30 cellular contexts compared by ENCODE assay signal in the genomic region with DNA sequence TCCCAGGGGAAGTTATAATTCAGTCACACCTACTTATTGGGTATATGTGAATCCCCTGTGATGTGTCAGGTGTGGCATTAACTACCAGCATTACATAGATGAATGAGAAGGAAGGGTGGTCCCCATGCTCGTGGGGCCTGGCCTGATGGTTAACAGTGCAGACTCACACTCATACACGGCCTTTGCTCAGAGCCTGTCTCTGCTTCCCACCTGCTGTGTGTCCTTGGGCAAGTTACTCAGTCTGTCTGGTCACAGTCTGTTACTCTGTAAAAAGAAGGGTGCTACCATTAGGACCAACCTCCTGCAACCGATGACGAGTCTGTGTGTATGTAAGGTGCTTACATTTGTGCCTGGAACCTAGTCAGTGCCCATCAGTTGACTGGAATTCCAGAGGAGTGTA. TPM values are rescaled to one million over a fixed set of nuclear protein-coding genes. Genes with fewer than 3 reads are reported as not detected.
A peak's percentile ranks its signal among the peaks of the same experiment; 100 is the strongest.
DNase-seq lines count a peak whose midpoint lies in the region; ATAC-seq, FAIRE-seq and TF ChIP-seq lines count a peak whose summit lies in the region.
"Had no signal": no experiment of that assay in that cellular context is flagged by ENCODE, and none has a peak within 500 bp of the region (broad histone marks: within the 10 kb centered on the region; RNA-seq: fewer than 3 reads in every experiment).

No MANE protein-coding gene starts in this region.

- FAIRE-seq in HepG2 (lab: Jason Lieb, UNC) = no peak
- FAIRE-seq: GM12878, H54, pancreas had no signal

- 87% methylated on average over 4 of the region's 4 CpGs for WGBS in HepG2 (ENCODE audit: low lambda C conversion rate)
- 100% methylated on average over 2 of the region's 4 CpGs for WGBS in right lobe of liver (ENCODE audit: insufficient coverage, low coverage, low lambda C conversion rate, missing lambda C conversion rate)

- intact Hi-C loops in HepG2 (cut with micrococcal nuclease; ENCODE audit: unreplicated experiment) = no loop called here
- intact Hi-C loops in right lobe of liver (cut with DNase I) = no loop called here

- peaks cover 47 to 89% of the 10 kb centered on the region in 2 experiments for H3K36me3 ChIP-seq in HepG2 (replicated peaks in 1 of 2; ENCODE audit: control insufficient read depth in 1 of 2, insufficient read depth in 2 of 2, low read length in 2 of 2)
- peaks cover 11 to 73% (median 28%) of the 10 kb centered on the region in 4 donors for H3K36me3 ChIP-seq in right lobe of liver

- H3K4me1 ChIP-seq in HepG2 (ENCODE audit: insufficient read depth, low read length) (peaks cover 11% of the 10 kb centered on the region), right lobe of liver (peaks cover 0 to 35% (median 12%) of the 10 kb centered on the region in 4 donors)
- H3K4me1 ChIP-seq: ascending aorta; BLaER1 treated with 17β-estradiol and CSF1 and Interleukin-3, amounts not matched to agents 10 nM and 100 nM; colonic mucosa; neural progenitor cell had no signal

- in situ Hi-C loops in HepG2 (cut with HindIII; ENCODE audit: extremely low pct_ligation_motif_present, low pct_unique_long_range_greater_than_20kb) = no loop called here

- H4K20me1 ChIP-seq in HepG2 (ENCODE audit: insufficient read depth, low read length) = peaks cover 29% of the 10 kb centered on the region

- H3K36me3 Mint-ChIP-seq in activated naive CD8-positive, alpha-beta T cell treated with anti-CD3 and anti-CD28 coated beads for 36 hours = peaks cover 41% of the 10 kb centered on the region

- peaks cover 23% of the 10 kb centered on the region for H3K4me1 Mint-ChIP-seq in activated naive CD8-positive, alpha-beta T cell treated with anti-CD3 and anti-CD28 coated beads for 36 hours
- H3K4me1 Mint-ChIP-seq in stimulated activated naive CD8-positive, alpha-beta T cell treated with anti-CD3 and anti-CD28 coated beads, Interleukin-15, amount 100 ng/mL, for 72 hours = peaks cover 19% of the 10 kb centered on the region
- H3K4me1 Mint-ChIP-seq: neural progenitor cell had no signal

- H3K27ac ChIP-seq in HepG2 (ENCODE audit: extremely low read length, insufficient read depth, low read length) = no peak overlapping the region
- H3K27ac ChIP-seq in right lobe of liver = no peak overlapping the region
- H3K27ac ChIP-seq: ascending aorta; BLaER1 treated with 17β-estradiol and CSF1 and Interleukin-3, amounts not matched to agents 10 nM and 100 nM; cardiac muscle cell; colonic mucosa; neural progenitor cell; pancreas; tibial nerve had no signal

- H3K27me3 Mint-ChIP-seq in activated naive CD8-positive, alpha-beta T cell treated with anti-CD3 and anti-CD28 coated beads for 36 hours = no peaks in the 10 kb centered on the region
- no peaks in the 10 kb centered on the region for H3K27me3 Mint-ChIP-seq in stimulated activated naive CD8-positive, alpha-beta T cell treated with anti-CD3 and anti-CD28 coated beads, Interleukin-15, amount 100 ng/mL, for 72 hours
- H3K27me3 Mint-ChIP-seq: activated naive CD8-positive, alpha-beta T cell treated with anti-CD3 and anti-CD28 coated beads, Interleukin-2, amount 10 ng/mL, durations not matched to agents 7 days and 5 days had no signal

- no peak overlapping the region for H3K4me3 Mint-ChIP-seq in activated naive CD8-positive, alpha-beta T cell treated with anti-CD3 and anti-CD28 coated beads for 36 hours
- H3K4me3 Mint-ChIP-seq in stimulated activated naive CD8-positive, alpha-beta T cell treated with anti-CD3 and anti-CD28 coated beads, Interleukin-15, amount 100 ng/mL, for 72 hours = no peak overlapping the region
- H3K4me3 Mint-ChIP-seq: activated naive CD8-positive, alpha-beta T cell treated with anti-CD3 and anti-CD28 coated beads, Interleukin-2, amount 10 ng/mL, durations not matched to agents 7 days and 5 days; immature natural killer cell; neural progenitor cell; T-helper 1 cell treated with Interleukin-12 subunit alpha and Interleukin-12 subunit beta and Interleukin-4 antibody, amounts not matched to agents 30 μg/mL and 1 μg/mL, for 36 hours had no signal

- peak overlapping the region; percentile 35 for H3K27ac Mint-ChIP-seq in activated naive CD8-positive, alpha-beta T cell treated with anti-CD3 and anti-CD28 coated beads for 36 hours
- peak overlapping the region; percentile 49 to 78 for H3K27ac Mint-ChIP-seq in stimulated activated naive CD8-positive, alpha-beta T cell treated with anti-CD3 and anti-CD28 coated beads, Interleukin-15, amount 100 ng/mL, for 72 hours
- H3K27ac Mint-ChIP-seq: activated naive CD8-positive, alpha-beta T cell treated with anti-CD3 and anti-CD28 coated beads, Interleukin-2, amount 10 ng/mL, durations not matched to agents 7 days and 5 days; neural progenitor cell; T-helper 1 cell treated with Interleukin-12 subunit alpha and Interleukin-12 subunit beta and Interleukin-4 antibody, amounts not matched to agents 30 μg/mL and 1 μg/mL, for 36 hours had no signal

- POLR2A ChIA-PET in HepG2 (lab: Yijun Ruan, JAX) = no interaction called here

- H2AFZ ChIP-seq in HepG2 (ENCODE audit: low read length) = no peak overlapping the region
- H2AFZ ChIP-seq: neural progenitor cell had no signal

- DNase-seq in HepG2 (ENCODE audit: low spot score) = no peak
- no peak for DNase-seq in right lobe of liver
- DNase-seq in activated naive CD8-positive, alpha-beta T cell treated with anti-CD3 and anti-CD28 coated beads for 36 hours = no peak
- DNase-seq in mesenteric fat pad (ENCODE audit: low spot score) = peak; percentile 37
- DNase-seq in stimulated activated naive CD8-positive, alpha-beta T cell treated with anti-CD3 and anti-CD28 coated beads, Interleukin-15, amount 100 ng/mL, for 72 hours = no peak
- DNase-seq in AML-193 (lab: John Stamatoyannopoulos, UW) = no peak
- DNase-seq in activated CD4-positive, CD25-positive, alpha-beta regulatory T cell treated with anti-CD3 and anti-CD28 coated beads, Interleukin-2, amount 50 U/mL, for 72 hours = no peak
- DNase-seq: activated naive CD8-positive, alpha-beta T cell treated with anti-CD3 and anti-CD28 coated beads, Interleukin-2, amount 10 ng/mL, durations not matched to agents 7 days and 5 days; activated T-cell treated with anti-CD3 and anti-CD28 coated beads for 4 hours; colonic mucosa; effector CD4-positive, alpha-beta T cell; erythroblast; immature natural killer cell; KBM-7; left colon; NCI-H2029; NCI-H2227 treated with DMSO at 0.1 percent for 48 hours; Right ventricle myocardium superior; stimulated activated CD4-positive, alpha-beta T cell treated with anti-CD3 and anti-CD28 coated beads, Interleukin-1b, Interleukin-23, amount 100 ng/mL, for 48 hours had no signal

- no peak overlapping the region for H3K4me2 ChIP-seq in HepG2 (ENCODE audit: low read depth, low read length)
- H3K4me2 ChIP-seq: BLaER1 treated with 17β-estradiol and CSF1 and Interleukin-3, amounts not matched to agents 10 nM and 100 nM; neural progenitor cell; smooth muscle cell had no signal

- TF ChIP-seq POLR2A in HepG2 (IDR thresholded peaks at IDR 0.05; ENCODE audit: insufficient read depth in 1 of 2, low read depth in 2 of 2, low read length in 2 of 2) (no peak), right lobe of liver (IDR thresholded peaks at IDR 0.05) (no peak)

- no peak for TF ChIP-seq CTCF in HepG2 (CRISPR knock-in tag; IDR thresholded peaks at IDR 0.05)
- no peak for TF ChIP-seq CTCF in right lobe of liver (IDR thresholded peaks at IDR 0.05)

- TF ChIP-seq EP300 in HepG2 (IDR thresholded peaks at IDR 0.05; ENCODE audit: low read depth in 2 of 2, low read length in 2 of 2) (no peak), HepG2 (CRISPR knock-in tag; IDR thresholded peaks at IDR 0.05; ENCODE audit: borderline replicate concordance) (no peak)

- H3K9me3 ChIP-seq in HepG2 (ENCODE audit: low read length) (no peaks in the 10 kb centered on the region), right lobe of liver (no peaks in the 10 kb centered on the region)
- H3K9me3 ChIP-seq: ascending aorta; BLaER1 treated with 17β-estradiol and CSF1 and Interleukin-3, amounts not matched to agents 10 nM and 100 nM; colonic mucosa; pancreas; tibial nerve had no signal

- no peak overlapping the region for H3K9ac ChIP-seq in HepG2 (ENCODE audit: insufficient read depth, low read depth, low read length)
- H3K9ac ChIP-seq: BLaER1 treated with 17β-estradiol and CSF1 and Interleukin-3, amounts not matched to agents 10 nM and 100 nM; neural progenitor cell had no signal

- H3K4me3 ChIP-seq in HepG2 (replicated peaks in 1 of 3; ENCODE audit: insufficient read depth in 1 of 3, low read depth in 2 of 3, low read length in 3 of 3) (no peak overlapping the region), right lobe of liver (no peak overlapping the region)
- H3K4me3 ChIP-seq: ascending aorta; BLaER1 treated with 17β-estradiol and CSF1 and Interleukin-3, amounts not matched to agents 10 nM and 100 nM; cardiac muscle cell; colonic mucosa; GM12878; neural progenitor cell; pancreas; smooth muscle cell; tibial nerve had no signal

- peaks cover 43% of the 10 kb centered on the region for H3K79me2 ChIP-seq in HepG2 (ENCODE audit: insufficient read depth, low read length)

- BruUV-seq in HepG2 (replicated peaks; lab: Mats Ljungman, UMichigan) = no TSS peak

- no peaks in the 10 kb centered on the region for H3K9me3 Mint-ChIP-seq in activated naive CD8-positive, alpha-beta T cell treated with anti-CD3 and anti-CD28 coated beads for 36 hours
- H3K9me3 Mint-ChIP-seq in stimulated activated naive CD8-positive, alpha-beta T cell treated with anti-CD3 and anti-CD28 coated beads, Interleukin-15, amount 100 ng/mL, for 72 hours = no peaks in the 10 kb centered on the region
- H3K9me3 Mint-ChIP-seq: activated naive CD8-positive, alpha-beta T cell treated with anti-CD3 and anti-CD28 coated beads, Interleukin-2, amount 10 ng/mL, durations not matched to agents 7 days and 5 days; immature natural killer cell; neural progenitor cell; T-helper 1 cell treated with Interleukin-12 subunit alpha and Interleukin-12 subunit beta and Interleukin-4 antibody, amounts not matched to agents 30 μg/mL and 1 μg/mL, for 36 hours had no signal

- TF ChIP-seq RAD21 in HepG2 (CRISPR knock-in tag; IDR thresholded peaks at IDR 0.05) = no peak

- H3K27me3 ChIP-seq in HepG2 (ENCODE audit: control insufficient read depth in 1 of 2, insufficient read depth in 2 of 2, low read length in 2 of 2) (no peaks in the 10 kb centered on the region), right lobe of liver (no peaks in the 10 kb centered on the region)
- H3K27me3 ChIP-seq: ascending aorta; BLaER1 treated with 17β-estradiol and CSF1 and Interleukin-3, amounts not matched to agents 10 nM and 100 nM; cardiac muscle cell; colonic mucosa; neural progenitor cell; pancreas; tibial nerve had no signal

- CTCF ChIA-PET in HepG2 (lab: Yijun Ruan, JAX; ENCODE audit: low intra/inter-chr PET ratio, low total read pairs) = no interaction called here

- no peak for ATAC-seq in HepG2
- no peak for ATAC-seq in right lobe of liver
- no peak for ATAC-seq in stimulated activated naive CD8-positive, alpha-beta T cell treated with anti-CD3 and anti-CD28 coated beads, Interleukin-15, amount 100 ng/mL, for 72 hours
- ATAC-seq: GM12878, left colon, pancreas, SK-N-SH treated with all-trans-retinoic acid at 6 μM for 48 hours had no signal

RNA-seq across cellular contexts. Expression of gene SAFB, which starts 23.8 kb away (rescaled TPM):
- 28.4 and 43.4 TPM in 2 replicates for total RNA-seq in HepG2 (2016; rRNA removed; fragmentation: Illumina TruSeq; extraction: Trizol)
- total RNA-seq in HepG2 (2016; cell fraction: cytosol; rRNA removed; fragmentation: Illumina TruSeq; extraction: Trizol; ENCODE audit: low read depth) = 14.7 and 17.5 TPM in 2 replicates
- 31.2 and 39.6 TPM in 2 replicates for total RNA-seq in HepG2 (2016; cell fraction: insoluble cytoplasmic fraction; rRNA removed; fragmentation: Illumina TruSeq; extraction: Trizol)
- 15.8 and 15.9 TPM in 2 replicates for total RNA-seq in HepG2 (2016; cell fraction: membrane; rRNA removed; fragmentation: Illumina TruSeq; extraction: Trizol)
- total RNA-seq in HepG2 (2016; cell fraction: nucleus; rRNA removed; fragmentation: Illumina TruSeq; extraction: Trizol) = 52.0 and 55.7 TPM in 2 replicates
- polyA plus RNA-seq in HepG2 (2011; rRNA removed) = 21.0 and 27.2 TPM in 2 replicates
- 25.0 and 48.1 TPM in 2 replicates for polyA plus RNA-seq in HepG2 (2011; cell fraction: cytosol; rRNA removed)
- polyA plus RNA-seq in HepG2 (2011; cell fraction: nucleus; rRNA removed) = 153 and 157 TPM in 2 replicates
- polyA plus RNA-seq in HepG2 (2012) = 55.4 and 72.9 TPM in 2 replicates
- 3.6 and 3.8 TPM in 2 replicates for polyA plus RNA-seq in HepG2 (2016; cell fraction: cytosol; fragmentation: Illumina TruSeq; extraction: Trizol; ENCODE audit: low read depth)
- polyA plus RNA-seq in HepG2 (2016; cell fraction: insoluble cytoplasmic fraction; fragmentation: Illumina TruSeq; extraction: Trizol; ENCODE audit: low read depth) = 67.5 and 86.2 TPM in 2 replicates
- 6.0 and 7.3 TPM in 2 replicates for polyA plus RNA-seq in HepG2 (2016; cell fraction: membrane; fragmentation: Illumina TruSeq; extraction: Trizol; ENCODE audit: low read depth)
- 107 and 108 TPM in 2 replicates for polyA plus RNA-seq in HepG2 (2016; cell fraction: nucleus; fragmentation: Illumina TruSeq; extraction: Trizol; ENCODE audit: insufficient read depth, low read depth)
- polyA minus RNA-seq in HepG2 (2011; rRNA and poly(A)+ RNA removed; ENCODE audit: low replicate concordance) = 19.3 and 26.4 TPM in 2 replicates
- 31.4 and 31.7 TPM in 2 replicates for polyA minus RNA-seq in HepG2 (2011; cell fraction: cytosol; rRNA and poly(A)+ RNA removed)
- 66.7 and 69.6 TPM in 2 replicates for polyA minus RNA-seq in HepG2 (2011; cell fraction: nucleus; rRNA and poly(A)+ RNA removed)
- total RNA-seq in right lobe of liver = 10 to 100 TPM; 31.2 to 45.7 (median 32.8) TPM
- total RNA-seq in activated naive CD8-positive, alpha-beta T cell treated with anti-CD3 and anti-CD28 coated beads for 36 hours = 100 to 1,000 TPM; 123 to 133 TPM
- total RNA-seq in mesenteric fat pad = 69.9 TPM

RNA-seq across cellular contexts. Expression of gene SAFB2, which starts 24.1 kb away (rescaled TPM):
- total RNA-seq in HepG2 (2016; rRNA removed; fragmentation: Illumina TruSeq; extraction: Trizol) (22.9 and 31.5 TPM in 2 replicates), right lobe of liver (10 to 100 TPM; 16.9 to 48.9 (median 41.7) TPM), mesenteric fat pad (64.6 TPM)
- total RNA-seq in HepG2 (2016; cell fraction: cytosol; rRNA removed; fragmentation: Illumina TruSeq; extraction: Trizol; ENCODE audit: low read depth) = 28.6 and 30.0 TPM in 2 replicates
- total RNA-seq in HepG2 (2016; cell fraction: insoluble cytoplasmic fraction; rRNA removed; fragmentation: Illumina TruSeq; extraction: Trizol) = 16.7 and 28.5 TPM in 2 replicates
- 18.7 and 21.5 TPM in 2 replicates for total RNA-seq in HepG2 (2016; cell fraction: membrane; rRNA removed; fragmentation: Illumina TruSeq; extraction: Trizol)
- 38.9 and 43.4 TPM in 2 replicates for total RNA-seq in HepG2 (2016; cell fraction: nucleus; rRNA removed; fragmentation: Illumina TruSeq; extraction: Trizol)
- polyA plus RNA-seq in HepG2 (2011; rRNA removed) = 11.2 and 16.8 TPM in 2 replicates
- polyA plus RNA-seq in HepG2 (2011; cell fraction: cytosol; rRNA removed) = 4.4 and 7.8 TPM in 2 replicates
- polyA plus RNA-seq in HepG2 (2011; cell fraction: nucleus; rRNA removed) = 123 and 130 TPM in 2 replicates
- 34.2 and 41.5 TPM in 2 replicates for polyA plus RNA-seq in HepG2 (2012)
- polyA plus RNA-seq in HepG2 (2016; cell fraction: cytosol; fragmentation: Illumina TruSeq; extraction: Trizol; ENCODE audit: low read depth) = 7.4 and 9.0 TPM in 2 replicates
- 37.3 and 38.4 TPM in 2 replicates for polyA plus RNA-seq in HepG2 (2016; cell fraction: insoluble cytoplasmic fraction; fragmentation: Illumina TruSeq; extraction: Trizol; ENCODE audit: low read depth)
- 8.7 and 10.4 TPM in 2 replicates for polyA plus RNA-seq in HepG2 (2016; cell fraction: membrane; fragmentation: Illumina TruSeq; extraction: Trizol; ENCODE audit: low read depth)
- 110 and 111 TPM in 2 replicates for polyA plus RNA-seq in HepG2 (2016; cell fraction: nucleus; fragmentation: Illumina TruSeq; extraction: Trizol; ENCODE audit: insufficient read depth, low read depth)
- polyA minus RNA-seq in HepG2 (2011; rRNA and poly(A)+ RNA removed; ENCODE audit: low replicate concordance) = 14.4 and 17.7 TPM in 2 replicates
- 7.1 and 9.7 TPM in 2 replicates for polyA minus RNA-seq in HepG2 (2011; cell fraction: cytosol; rRNA and poly(A)+ RNA removed)
- 82.5 and 91.5 TPM in 2 replicates for polyA minus RNA-seq in HepG2 (2011; cell fraction: nucleus; rRNA and poly(A)+ RNA removed)
- total RNA-seq in activated naive CD8-positive, alpha-beta T cell treated with anti-CD3 and anti-CD28 coated beads for 36 hours = 10 to 100 TPM; 79.5 to 84.1 TPM

RNA-seq across cellular contexts. Expression of gene MICOS13, which starts 33.6 kb away (rescaled TPM):
- total RNA-seq in HepG2 (2016; rRNA removed; fragmentation: Illumina TruSeq; extraction: Trizol) (35.4 and 37.9 TPM in 2 replicates), right lobe of liver (10 to 100 TPM; 24.2 to 54.3 (median 33.7) TPM), mesenteric fat pad (75.4 TPM)
- total RNA-seq in HepG2 (2016; cell fraction: cytosol; rRNA removed; fragmentation: Illumina TruSeq; extraction: Trizol; ENCODE audit: low read depth) = 20.7 and 21.7 TPM in 2 replicates
- 38.9 and 39.8 TPM in 2 replicates for total RNA-seq in HepG2 (2016; cell fraction: insoluble cytoplasmic fraction; rRNA removed; fragmentation: Illumina TruSeq; extraction: Trizol)
- 22.9 and 26.0 TPM in 2 replicates for total RNA-seq in HepG2 (2016; cell fraction: membrane; rRNA removed; fragmentation: Illumina TruSeq; extraction: Trizol)
- 18.4 and 19.8 TPM in 2 replicates for total RNA-seq in HepG2 (2016; cell fraction: nucleus; rRNA removed; fragmentation: Illumina TruSeq; extraction: Trizol)
- polyA plus RNA-seq in HepG2 (2011; rRNA removed) = 28.8 and 40.0 TPM in 2 replicates
- 16.8 and 30.9 TPM in 2 replicates for polyA plus RNA-seq in HepG2 (2011; cell fraction: cytosol; rRNA removed)
- 13.2 and 15.1 TPM in 2 replicates for polyA plus RNA-seq in HepG2 (2011; cell fraction: nucleus; rRNA removed)
- 13.1 and 19.3 TPM in 2 replicates for polyA plus RNA-seq in HepG2 (2012)
- polyA plus RNA-seq in HepG2 (2016; cell fraction: cytosol; fragmentation: Illumina TruSeq; extraction: Trizol; ENCODE audit: low read depth) = 20.6 and 24.5 TPM in 2 replicates
- 37.7 and 43.8 TPM in 2 replicates for polyA plus RNA-seq in HepG2 (2016; cell fraction: insoluble cytoplasmic fraction; fragmentation: Illumina TruSeq; extraction: Trizol; ENCODE audit: low read depth)
- 19.5 and 22.0 TPM in 2 replicates for polyA plus RNA-seq in HepG2 (2016; cell fraction: membrane; fragmentation: Illumina TruSeq; extraction: Trizol; ENCODE audit: low read depth)
- 32.1 and 41.0 TPM in 2 replicates for polyA plus RNA-seq in HepG2 (2016; cell fraction: nucleus; fragmentation: Illumina TruSeq; extraction: Trizol; ENCODE audit: insufficient read depth, low read depth)
- polyA minus RNA-seq in HepG2 (2011; rRNA and poly(A)+ RNA removed; ENCODE audit: low replicate concordance) = 14.6 and 22.6 TPM in 2 replicates
- polyA minus RNA-seq in HepG2 (2011; cell fraction: cytosol; rRNA and poly(A)+ RNA removed) = 6.3 and 9.1 TPM in 2 replicates
- polyA minus RNA-seq in HepG2 (2011; cell fraction: nucleus; rRNA and poly(A)+ RNA removed) = 6.0 and 7.5 TPM in 2 replicates
- total RNA-seq in activated naive CD8-positive, alpha-beta T cell treated with anti-CD3 and anti-CD28 coated beads for 36 hours = 10 to 100 TPM; 44.6 to 53.5 TPM

RNA-seq across cellular contexts. Expression of gene HSD11B1L, which starts 34.1 kb away (rescaled TPM):
- total RNA-seq in HepG2 (2016; rRNA removed; fragmentation: Illumina TruSeq; extraction: Trizol) = 2.8 TPM in 2 replicates
- 2.6 and 3.3 TPM in 2 replicates for total RNA-seq in HepG2 (2016; cell fraction: cytosol; rRNA removed; fragmentation: Illumina TruSeq; extraction: Trizol; ENCODE audit: low read depth)
- 1.6 and 2.1 TPM in 2 replicates for total RNA-seq in HepG2 (2016; cell fraction: insoluble cytoplasmic fraction; rRNA removed; fragmentation: Illumina TruSeq; extraction: Trizol)
- 3.9 and 5.5 TPM in 2 replicates for total RNA-seq in HepG2 (2016; cell fraction: membrane; rRNA removed; fragmentation: Illumina TruSeq; extraction: Trizol)
- total RNA-seq in HepG2 (2016; cell fraction: nucleus; rRNA removed; fragmentation: Illumina TruSeq; extraction: Trizol) = 0.81 and 0.94 TPM in 2 replicates
- 3.9 and 4.6 TPM in 2 replicates for polyA plus RNA-seq in HepG2 (2011; rRNA removed)
- polyA plus RNA-seq in HepG2 (2011; cell fraction: cytosol; rRNA removed) = 4.2 and 6.2 TPM in 2 replicates
- 6.3 and 7.3 TPM in 2 replicates for polyA plus RNA-seq in HepG2 (2011; cell fraction: nucleus; rRNA removed)
- polyA plus RNA-seq in HepG2 (2012) = 1.9 and 3.0 TPM in 2 replicates
- 3.6 and 4.2 TPM in 2 replicates for polyA plus RNA-seq in HepG2 (2016; cell fraction: cytosol; fragmentation: Illumina TruSeq; extraction: Trizol; ENCODE audit: low read depth)
- polyA plus RNA-seq in HepG2 (2016; cell fraction: insoluble cytoplasmic fraction; fragmentation: Illumina TruSeq; extraction: Trizol; ENCODE audit: low read depth) = 2.5 and 3.3 TPM in 2 replicates
- polyA plus RNA-seq in HepG2 (2016; cell fraction: membrane; fragmentation: Illumina TruSeq; extraction: Trizol; ENCODE audit: low read depth) = 3.3 and 3.5 TPM in 2 replicates
- polyA plus RNA-seq in HepG2 (2016; cell fraction: nucleus; fragmentation: Illumina TruSeq; extraction: Trizol; ENCODE audit: insufficient read depth, low read depth) = 3.3 and 3.4 TPM in 2 replicates
- polyA minus RNA-seq in HepG2 (2011; rRNA and poly(A)+ RNA removed; ENCODE audit: low replicate concordance) = 0.21 and 1.8 TPM in 2 replicates
- polyA minus RNA-seq in HepG2 (2011; cell fraction: cytosol; rRNA and poly(A)+ RNA removed) = 1.1 and 3.1 TPM in 2 replicates
- 0.52 and 1.1 TPM in 2 replicates for polyA minus RNA-seq in HepG2 (2011; cell fraction: nucleus; rRNA and poly(A)+ RNA removed)
- 10 to 100 TPM in 1 of 6 experiments, 1 to 10 TPM in 5; 1.6 to 10.3 (median 4.0) TPM for total RNA-seq in right lobe of liver
- 1 to 10 TPM; 1.5 to 3.2 TPM for total RNA-seq in activated naive CD8-positive, alpha-beta T cell treated with anti-CD3 and anti-CD28 coated beads for 36 hours
- total RNA-seq in mesenteric fat pad = 4.0 TPM

RNA-seq across cellular contexts. Expression of gene RPL36, which starts 43.4 kb away (rescaled TPM):
- total RNA-seq in HepG2 (2016; rRNA removed; fragmentation: Illumina TruSeq; extraction: Trizol) = 706 and 763 TPM in 2 replicates
- total RNA-seq in HepG2 (2016; cell fraction: cytosol; rRNA removed; fragmentation: Illumina TruSeq; extraction: Trizol; ENCODE audit: low read depth) = 1,266 and 1,322 TPM in 2 replicates
- total RNA-seq in HepG2 (2016; cell fraction: insoluble cytoplasmic fraction; rRNA removed; fragmentation: Illumina TruSeq; extraction: Trizol) = 739 and 797 TPM in 2 replicates
- total RNA-seq in HepG2 (2016; cell fraction: membrane; rRNA removed; fragmentation: Illumina TruSeq; extraction: Trizol) = 1,622 and 1,758 TPM in 2 replicates
- total RNA-seq in HepG2 (2016; cell fraction: nucleus; rRNA removed; fragmentation: Illumina TruSeq; extraction: Trizol) = 259 and 275 TPM in 2 replicates
- polyA plus RNA-seq in HepG2 (2011; rRNA removed) = 740 and 962 TPM in 2 replicates
- 548 and 718 TPM in 2 replicates for polyA plus RNA-seq in HepG2 (2011; cell fraction: cytosol; rRNA removed)
- 184 and 190 TPM in 2 replicates for polyA plus RNA-seq in HepG2 (2011; cell fraction: nucleus; rRNA removed)
- 1,022 and 1,044 TPM in 2 replicates for polyA plus RNA-seq in HepG2 (2012)
- polyA plus RNA-seq in HepG2 (2016; cell fraction: cytosol; fragmentation: Illumina TruSeq; extraction: Trizol; ENCODE audit: low read depth) = 1,678 and 1,761 TPM in 2 replicates
- 756 and 780 TPM in 2 replicates for polyA plus RNA-seq in HepG2 (2016; cell fraction: insoluble cytoplasmic fraction; fragmentation: Illumina TruSeq; extraction: Trizol; ENCODE audit: low read depth)
- 1,750 and 1,946 TPM in 2 replicates for polyA plus RNA-seq in HepG2 (2016; cell fraction: membrane; fragmentation: Illumina TruSeq; extraction: Trizol; ENCODE audit: low read depth)
- 539 and 605 TPM in 2 replicates for polyA plus RNA-seq in HepG2 (2016; cell fraction: nucleus; fragmentation: Illumina TruSeq; extraction: Trizol; ENCODE audit: insufficient read depth, low read depth)
- 163 and 316 TPM in 2 replicates for polyA minus RNA-seq in HepG2 (2011; rRNA and poly(A)+ RNA removed; ENCODE audit: low replicate concordance)
- 334 and 359 TPM in 2 replicates for polyA minus RNA-seq in HepG2 (2011; cell fraction: cytosol; rRNA and poly(A)+ RNA removed)
- 64.5 and 86.4 TPM in 2 replicates for polyA minus RNA-seq in HepG2 (2011; cell fraction: nucleus; rRNA and poly(A)+ RNA removed)
- 100 to 1,000 TPM; 232 to 283 (median 251) TPM for total RNA-seq in right lobe of liver
- total RNA-seq in activated naive CD8-positive, alpha-beta T cell treated with anti-CD3 and anti-CD28 coated beads for 36 hours = 1,000 to 10,000 TPM; 1,649 to 1,711 TPM
- total RNA-seq in mesenteric fat pad = 564 TPM
